1 cellular context compared by ENCODE assay signal in genomic region chr1:209063816-209064664, GRCh38.
TF ChIP-seq lines count a peak whose summit lies in the region.

No MANE protein-coding gene starts in this region.

TF ChIP-seq in GM12878, 131 proteins besides CTCF, POLR2A, EP300 and RAD21:
- TF ChIP-seq CREM (IDR thresholded peaks at IDR 0.05; ENCODE audit: low read depth) (0 out of 2 replicates have a peak, but pooled peaks have one; percentile 16), KAT2A (conservative IDR thresholded peaks at IDR 0.05; ENCODE audit: control insufficient read depth, low read depth, low read length) (no peak), ZBTB4 (CRISPR knock-in tag; IDR thresholded peaks at IDR 0.05) (no peak), MYB (IDR thresholded peaks at IDR 0.05; ENCODE audit: borderline replicate concordance, low read depth, low read length) (no peak), YY1 (IDR thresholded peaks at IDR 0.05; ENCODE audit: low read depth, low read length) (no peak), GATAD2B (conservative IDR thresholded peaks at IDR 0.05; ENCODE audit: low read depth) (no peak), RELB (IDR thresholded peaks at IDR 0.05; ENCODE audit: low read depth) (no peak), RUNX3 (IDR thresholded peaks at IDR 0.05; ENCODE audit: low read length) (peak; percentile 68), ATF7 (IDR thresholded peaks at IDR 0.05; ENCODE audit: low read depth) (peak; percentile 40; the same call in 1 of the 2 replicates)
